In genomic region chr9:84799231-84799630, GRCh38 we compare ENCODE assay signal across 20 cellular contexts.
"Had no signal": no experiment of that assay in that cellular context is flagged by ENCODE, and none has a peak within 500 bp of the region (broad histone marks: within the 10 kb centered on the region; RNA-seq: fewer than 3 reads in every experiment).

No MANE protein-coding gene starts in this region.

- ATAC-seq: psoas muscle; right cardiac atrium; right lobe of liver; stimulated activated effector memory CD8-positive, alpha-beta T cell treated with anti-CD3 and anti-CD28 coated beads, Interleukin-12 subunit alpha, Interleukin-12 subunit beta, amount 100 ng/mL, for 72 hours; stimulated activated naive B cell treated with anti-CD40 and anti-IgM and Interleukin-4, amounts not matched to agents 10 μg/mL and 1 μg/mL and 100 μg/mL, for 72 hours had no signal

- DNase-seq: occipital lobe; ovary; posterior cingulate gyrus; psoas muscle; right cardiac atrium; right lobe of liver; sigmoid colon; small intestine; stimulated activated CD4-positive, alpha-beta T cell treated with anti-CD3 and anti-CD28 coated beads, Interleukin-15, amount 100 ng/mL, for 24 hours; stimulated activated CD4-positive, alpha-beta T cell treated with anti-CD3 and anti-CD28 coated beads, Interleukin-2, amount 100 ng/mL, for 24 hours; stimulated activated CD4-positive, alpha-beta T cell treated with anti-CD3 and anti-CD28 coated beads, Interleukin-2, amount 100 ng/mL, for 48 hours; stimulated activated CD4-positive, alpha-beta T cell treated with anti-CD3 and anti-CD28 coated beads, Interleukin-4, amount 100 ng/mL, for 24 hours; stimulated activated naive B cell treated with anti-CD40 and anti-IgM and Interleukin-4, amounts not matched to agents 10 μg/mL and 1 μg/mL and 100 μg/mL, for 72 hours; stimulated activated naive CD4-positive, alpha-beta T cell treated with Interleukin-2 at 50 U/mL for 16 hours; stomach; thyroid gland; trophoblast cell; upper lobe of left lung had no signal

- FAIRE-seq: small intestine, urothelium cell line had no signal
